ENCODE assay signal across 11 cellular contexts in the genomic region with DNA sequence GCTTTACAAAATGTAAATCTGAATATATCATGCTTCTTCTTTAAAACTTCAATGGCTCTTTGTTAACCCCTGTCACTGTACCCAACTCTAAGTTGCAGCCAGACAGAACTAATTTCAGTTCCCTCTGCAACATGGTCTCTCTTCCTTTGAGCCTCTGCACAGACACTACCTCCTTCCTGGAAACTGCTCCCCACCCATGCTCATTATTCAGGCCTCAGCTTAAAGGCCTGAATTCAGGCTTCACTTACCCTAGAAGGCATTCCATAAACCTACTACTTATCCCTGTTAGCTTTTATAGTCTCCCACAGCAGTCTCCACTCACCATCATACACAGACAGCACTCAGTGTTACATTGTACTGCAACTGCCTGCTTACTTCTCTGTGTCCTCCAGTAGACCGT. TPM values are rescaled to one million over a fixed set of nuclear protein-coding genes. Genes with fewer than 3 reads are reported as not detected.
A peak's percentile ranks its signal among the peaks of the same experiment; 100 is the strongest.
DNase-seq lines count a peak whose midpoint lies in the region; ATAC-seq and TF ChIP-seq lines count a peak whose summit lies in the region.
"Had no signal": no experiment of that assay in that cellular context is flagged by ENCODE, and none has a peak within 500 bp of the region (broad histone marks: within the 10 kb centered on the region; RNA-seq: fewer than 3 reads in every experiment).

No MANE protein-coding gene starts in this region.

- no peaks in the 10 kb centered on the region for H3K9me3 ChIP-seq in KOPT-K1 (ENCODE audit: insufficient read depth, low read length, poor library complexity, severe bottlenecking)
- H3K9me3 ChIP-seq in skeletal muscle tissue (ENCODE audit: control insufficient read depth in 3 of 3, low read length in 3 of 3): no peaks in the 10 kb centered on the region
- H3K9me3 ChIP-seq: breast epithelium had no signal

- H3K27me3 Mint-ChIP-seq in WTC11 (ENCODE audit: low read depth): no peaks in the 10 kb centered on the region; the same call in 1 of the 2 replicates
- H3K27me3 Mint-ChIP-seq in activated CD4-positive, alpha-beta memory T cell treated with anti-CD3 and anti-CD28 coated beads, Interleukin-2, amount 10 ng/mL, durations not matched to agents 7 days and 5 days: peaks cover 26% of the 10 kb centered on the region

- H3K36me3 ChIP-seq in KOPT-K1 (ENCODE audit: insufficient read depth, low read length) (no peaks in the 10 kb centered on the region), skeletal muscle tissue (ENCODE audit: control insufficient read depth in 3 of 3, insufficient read depth in 3 of 3, low read length in 3 of 3) (no peaks in the 10 kb centered on the region)
- H3K36me3 ChIP-seq: breast epithelium, WERI-Rb-1 had no signal

- H3K4me1 Mint-ChIP-seq in WTC11: peaks cover 28% of the 10 kb centered on the region
- H3K4me1 Mint-ChIP-seq in activated CD4-positive, alpha-beta memory T cell treated with anti-CD3 and anti-CD28 coated beads, Interleukin-2, amount 10 ng/mL, durations not matched to agents 7 days and 5 days: peaks cover 18% of the 10 kb centered on the region

- no peak for TF ChIP-seq CTCF in WTC11 (IDR thresholded peaks at IDR 0.05)

- CTCF ChIA-PET in WTC11 (lab: Charles Lee): interaction anchor here (0.6 kb wide), 1 partner anchor 624 kb away, joined by 3 read pairs; no protein-coding TSS in a partner anchor
- CTCF ChIA-PET in activated CD4-positive, alpha-beta memory T cell treated with anti-CD3 and anti-CD28 coated beads, Interleukin-2, amount 10 ng/mL, durations not matched to agents 7 days and 5 days (lab: Charles Lee): no interaction called here

- POLR2A ChIA-PET in WTC11 (lab: Charles Lee): no interaction called here
- POLR2A ChIA-PET in activated CD4-positive, alpha-beta memory T cell treated with anti-CD3 and anti-CD28 coated beads, Interleukin-2, amount 10 ng/mL, durations not matched to agents 7 days and 5 days (lab: Charles Lee): no interaction called here

- H3K4me3 Mint-ChIP-seq in WTC11: no peak overlapping the region
- H3K4me3 Mint-ChIP-seq in activated CD4-positive, alpha-beta memory T cell treated with anti-CD3 and anti-CD28 coated beads, Interleukin-2, amount 10 ng/mL, durations not matched to agents 7 days and 5 days: no peak overlapping the region
- H3K4me3 Mint-ChIP-seq: naive thymus-derived CD4-positive, alpha-beta T cell had no signal

- no peaks in the 10 kb centered on the region for H3K27me3 ChIP-seq in skeletal muscle tissue (ENCODE audit: control insufficient read depth in 3 of 3, insufficient read depth in 3 of 3, low read length in 3 of 3)
- H3K27me3 ChIP-seq: breast epithelium had no signal

- no peak overlapping the region for H3K9ac ChIP-seq in skeletal muscle tissue (ENCODE audit: low read depth in 1 of 3, low read length in 3 of 3)

- H3K4me3 ChIP-seq in skeletal muscle tissue (ENCODE audit: low read length in 3 of 3): no peak overlapping the region
- H3K4me3 ChIP-seq: breast epithelium had no signal

- H3K9me3 Mint-ChIP-seq in WTC11: no peaks in the 10 kb centered on the region
- H3K9me3 Mint-ChIP-seq in activated CD4-positive, alpha-beta memory T cell treated with anti-CD3 and anti-CD28 coated beads, Interleukin-2, amount 10 ng/mL, durations not matched to agents 7 days and 5 days: no peaks in the 10 kb centered on the region
- H3K9me3 Mint-ChIP-seq: naive thymus-derived CD4-positive, alpha-beta T cell had no signal

- ATAC-seq in GM18868 (IDR thresholded peaks at IDR 0.05; ENCODE audit: unreplicated experiment) (peak; percentile 29), HG02571 (IDR thresholded peaks at IDR 0.05; ENCODE audit: unreplicated experiment) (peak; percentile 18), WTC11 (no peak)
- ATAC-seq: naive thymus-derived CD4-positive, alpha-beta T cell had no signal

- no peaks in the 10 kb centered on the region for H3K36me3 Mint-ChIP-seq in WTC11
- H3K36me3 Mint-ChIP-seq in activated CD4-positive, alpha-beta memory T cell treated with anti-CD3 and anti-CD28 coated beads, Interleukin-2, amount 10 ng/mL, durations not matched to agents 7 days and 5 days (ENCODE audit: low read depth): peaks cover 3% of the 10 kb centered on the region
- H3K36me3 Mint-ChIP-seq: naive thymus-derived CD4-positive, alpha-beta T cell had no signal

- no peak for DNase-seq in WTC11 (ENCODE audit: low spot score)
- DNase-seq in activated CD4-positive, alpha-beta memory T cell treated with anti-CD3 and anti-CD28 coated beads, Interleukin-2, amount 10 ng/mL, durations not matched to agents 7 days and 5 days: no peak
- DNase-seq in NCI-H774 (lab: John Stamatoyannopoulos, UW): no peak
- DNase-seq in NCI-H748 treated with DMSO at 0.1 percent for 48 hours (lab: John Stamatoyannopoulos, UW): no peak
- DNase-seq: naive thymus-derived CD4-positive, alpha-beta T cell; WERI-Rb-1 had no signal

- no peak overlapping the region for H3K27ac Mint-ChIP-seq in WTC11
- no peak overlapping the region for H3K27ac Mint-ChIP-seq in activated CD4-positive, alpha-beta memory T cell treated with anti-CD3 and anti-CD28 coated beads, Interleukin-2, amount 10 ng/mL, durations not matched to agents 7 days and 5 days
- H3K27ac Mint-ChIP-seq: naive thymus-derived CD4-positive, alpha-beta T cell had no signal

- H3K4me1 ChIP-seq in skeletal muscle tissue (ENCODE audit: control insufficient read depth in 3 of 3, insufficient read depth in 3 of 3, low read length in 3 of 3): peaks cover 0 to 9% (median 8%) of the 10 kb centered on the region in 3 donors
- H3K4me1 ChIP-seq: breast epithelium had no signal

- H3K27ac ChIP-seq in KOPT-K1 (ENCODE audit: low read depth, low read length, poor library complexity, severe bottlenecking) (peak overlapping the region; percentile 18), skeletal muscle tissue (ENCODE audit: low read depth, low read length) (peak overlapping the region; percentile 42)
- H3K27ac ChIP-seq: breast epithelium, WERI-Rb-1 had no signal

TF ChIP-seq in WTC11, 78 proteins besides CTCF, POLR2A, EP300 and RAD21:
- TF ChIP-seq NFYB (CRISPR knock-in tag; conservative IDR thresholded peaks at IDR 0.05; ENCODE audit: low read depth) (no peak), NFATC4 (CRISPR knock-in tag; IDR thresholded peaks at IDR 0.05) (no peak), GTF2I (CRISPR knock-in tag; conservative IDR thresholded peaks at IDR 0.05) (no peak), NFE2L1 (CRISPR knock-in tag; IDR thresholded peaks at IDR 0.05) (no peak), SMAD4 (CRISPR knock-in tag; IDR thresholded peaks at IDR 0.05) (no peak), ZNF263 (CRISPR knock-in tag; IDR thresholded peaks at IDR 0.05; ENCODE audit: low read depth) (no peak), HMGA2 (CRISPR knock-in tag; IDR thresholded peaks at IDR 0.05) (no peak), JAZF1 (CRISPR knock-in tag; IDR thresholded peaks at IDR 0.05) (no peak), ZNF317 (CRISPR knock-in tag; IDR thresholded peaks at IDR 0.05; ENCODE audit: borderline replicate concordance, low read depth) (no peak)
- TF ChIP-seq, protein P1, sequence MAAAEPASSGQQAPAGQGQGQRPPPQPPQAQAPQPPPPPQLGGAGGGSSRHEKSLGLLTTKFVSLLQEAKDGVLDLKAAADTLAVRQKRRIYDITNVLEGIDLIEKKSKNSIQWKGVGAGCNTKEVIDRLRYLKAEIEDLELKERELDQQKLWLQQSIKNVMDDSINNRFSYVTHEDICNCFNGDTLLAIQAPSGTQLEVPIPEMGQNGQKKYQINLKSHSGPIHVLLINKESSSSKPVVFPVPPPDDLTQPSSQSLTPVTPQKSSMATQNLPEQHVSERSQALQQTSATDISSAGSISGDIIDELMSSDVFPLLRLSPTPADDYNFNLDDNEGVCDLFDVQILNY (CRISPR knock-in tag; IDR thresholded peaks at IDR 0.05): no peak
- TF ChIP-seq, protein P2, sequence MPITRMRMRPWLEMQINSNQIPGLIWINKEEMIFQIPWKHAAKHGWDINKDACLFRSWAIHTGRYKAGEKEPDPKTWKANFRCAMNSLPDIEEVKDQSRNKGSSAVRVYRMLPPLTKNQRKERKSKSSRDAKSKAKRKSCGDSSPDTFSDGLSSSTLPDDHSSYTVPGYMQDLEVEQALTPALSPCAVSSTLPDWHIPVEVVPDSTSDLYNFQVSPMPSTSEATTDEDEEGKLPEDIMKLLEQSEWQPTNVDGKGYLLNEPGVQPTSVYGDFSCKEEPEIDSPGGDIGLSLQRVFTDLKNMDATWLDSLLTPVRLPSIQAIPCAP (CRISPR knock-in tag; IDR thresholded peaks at IDR 0.05): no peak
- TF ChIP-seq, protein P3, sequence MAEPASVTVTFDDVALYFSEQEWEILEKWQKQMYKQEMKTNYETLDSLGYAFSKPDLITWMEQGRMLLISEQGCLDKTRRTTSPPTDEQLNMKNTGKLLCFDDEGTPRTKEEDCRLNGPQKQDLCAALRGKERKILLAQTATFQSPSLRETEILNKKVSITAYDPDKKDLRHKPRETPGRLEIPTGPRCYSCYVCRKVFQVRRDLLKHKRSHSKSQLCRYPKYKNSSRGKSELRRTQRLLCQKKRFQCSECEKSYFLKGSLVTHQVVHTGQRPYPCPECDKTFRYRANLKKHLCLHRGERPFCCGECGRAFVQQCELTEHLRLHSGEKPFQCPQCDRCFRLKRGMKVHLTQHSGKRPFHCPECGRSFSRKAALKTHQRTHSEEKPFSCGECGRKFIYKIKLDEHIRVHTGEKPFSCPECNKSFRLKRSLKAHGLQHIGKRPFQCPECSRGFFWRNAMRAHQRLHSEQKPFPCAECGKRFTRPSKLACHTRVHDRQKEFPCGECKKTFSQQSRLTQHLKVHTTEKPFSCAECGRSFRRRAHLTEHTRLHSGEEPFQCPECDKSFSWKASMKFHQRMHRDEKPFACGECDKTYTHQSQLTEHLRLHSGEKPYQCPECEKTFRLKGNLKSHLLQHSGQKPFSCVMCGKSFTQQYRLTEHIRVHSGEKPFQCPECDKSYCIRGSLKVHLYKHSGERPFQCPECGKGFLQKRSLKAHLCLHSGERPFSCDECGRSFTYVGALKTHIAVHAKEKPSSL (CRISPR knock-in tag; conservative IDR thresholded peaks at IDR 0.05): no peak
- TF ChIP-seq, protein P4, sequence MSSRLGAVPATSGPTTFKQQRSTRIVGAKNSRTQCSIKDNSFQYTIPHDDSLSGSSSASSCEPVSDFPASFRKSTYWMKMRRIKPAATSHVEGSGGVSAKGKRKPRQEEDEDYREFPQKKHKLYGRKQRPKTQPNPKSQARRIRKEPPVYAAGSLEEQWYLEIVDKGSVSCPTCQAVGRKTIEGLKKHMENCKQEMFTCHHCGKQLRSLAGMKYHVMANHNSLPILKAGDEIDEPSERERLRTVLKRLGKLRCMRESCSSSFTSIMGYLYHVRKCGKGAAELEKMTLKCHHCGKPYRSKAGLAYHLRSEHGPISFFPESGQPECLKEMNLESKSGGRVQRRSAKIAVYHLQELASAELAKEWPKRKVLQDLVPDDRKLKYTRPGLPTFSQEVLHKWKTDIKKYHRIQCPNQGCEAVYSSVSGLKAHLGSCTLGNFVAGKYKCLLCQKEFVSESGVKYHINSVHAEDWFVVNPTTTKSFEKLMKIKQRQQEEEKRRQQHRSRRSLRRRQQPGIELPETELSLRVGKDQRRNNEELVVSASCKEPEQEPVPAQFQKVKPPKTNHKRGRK (CRISPR knock-in tag; IDR thresholded peaks at IDR 0.05; ENCODE audit: borderline replicate concordance): no peak

RNA-seq across cellular contexts. Expression of a gene that starts 2.6 kb away (rescaled TPM):
- total RNA-seq in skeletal muscle tissue: 15.7 TPM
- total RNA-seq in WTC11 (2021): 43.1 to 65.7 TPM (median 45.0 TPM) in 3 replicates
- total RNA-seq in activated CD4-positive, alpha-beta memory T cell treated with anti-CD3 and anti-CD28 coated beads, Interleukin-2, amount 10 ng/mL, durations not matched to agents 7 days and 5 days: 10 to 100 TPM; 22.6 to 23.6 TPM
